Comparison of ENCODE assay signal across 8 cellular contexts in the genomic region with DNA sequence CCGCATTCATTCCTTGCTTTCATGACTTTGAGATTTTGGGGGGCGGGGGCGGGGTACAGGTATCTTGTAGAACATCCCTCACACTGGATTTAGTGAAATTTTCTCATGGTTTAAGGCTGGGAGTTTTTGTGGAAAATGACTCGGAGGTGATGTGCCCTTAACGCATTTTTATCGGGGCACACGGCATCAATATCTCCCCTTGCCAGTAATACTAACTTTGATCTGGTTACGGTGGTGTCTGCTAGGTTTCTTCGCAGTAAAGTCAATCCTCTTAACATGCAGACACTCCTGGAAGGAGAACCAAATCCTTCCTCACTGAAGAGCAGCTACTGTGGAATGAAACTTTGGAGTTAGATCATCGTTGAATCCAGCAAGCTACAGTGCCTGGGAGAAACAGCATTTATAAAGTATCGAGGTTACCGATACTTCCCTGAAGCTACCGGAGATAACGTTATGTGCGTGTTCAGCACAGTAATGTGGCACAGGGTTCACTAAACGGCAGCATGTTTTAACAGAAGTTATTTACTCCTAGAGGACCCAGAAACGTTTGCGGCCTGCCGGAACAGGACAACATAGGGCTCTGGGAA. TPM values are rescaled to one million over a fixed set of nuclear protein-coding genes. Genes with fewer than 3 reads are reported as not detected.
DNase-seq lines count a peak whose midpoint lies in the region; TF ChIP-seq lines count a peak whose summit lies in the region.

No MANE protein-coding gene starts in this region.

- TF ChIP-seq POLR2A in breast epithelium (IDR thresholded peaks at IDR 0.05) = no peak

- H3K27ac ChIP-seq in right atrium auricular region (peak overlapping the region; percentile 92 to 96), breast epithelium (peak overlapping the region; percentile 96 to 97)

- H3K27me3 ChIP-seq in right atrium auricular region (no peaks in the 10 kb centered on the region), breast epithelium (no peaks in the 10 kb centered on the region)

- no peak for DNase-seq in right atrium auricular region (ENCODE audit: low spot score)
- DNase-seq in cardiac septum (ENCODE audit: low spot score) = no peak
- DNase-seq in breast epithelium (ENCODE audit: low spot score in 2 of 2) = no peak
- DNase-seq in midbrain (lab: John Stamatoyannopoulos, UW) = peak; percentile 29
- no peak for DNase-seq in NCI-H1092 treated with DMSO at 0.1 percent for 48 hours (lab: John Stamatoyannopoulos, UW)
- DNase-seq in occipital lobe (lab: John Stamatoyannopoulos, UW) = no peak
- DNase-seq in NCI-H1105 (lab: John Stamatoyannopoulos, UW) = no peak
- no peak for DNase-seq in NCI-H2081 treated with DMSO at 0.1 percent for 48 hours (lab: John Stamatoyannopoulos, UW)

- peaks cover 0 to 59% of the 10 kb centered on the region in 2 donors for H3K4me1 ChIP-seq in right atrium auricular region
- peaks cover 0 to 4% of the 10 kb centered on the region in 2 donors for H3K4me1 ChIP-seq in breast epithelium

- H3K4me3 ChIP-seq in right atrium auricular region = peak overlapping the region; percentile 66 to 76
- H3K4me3 ChIP-seq in breast epithelium = peak overlapping the region; percentile 82 to 89 (median 83)

- intact Hi-C loops in cardiac septum (cut with DNase I) = no loop called here
- intact Hi-C loops in breast epithelium (cut with DNase I; ENCODE audit: low total_unique reads) = no loop called here

- H3K9me3 ChIP-seq in right atrium auricular region (no peaks in the 10 kb centered on the region), breast epithelium (no peaks in the 10 kb centered on the region)

- H3K36me3 ChIP-seq in right atrium auricular region = peaks cover 8% of the 10 kb centered on the region
- no peaks in the 10 kb centered on the region for H3K36me3 ChIP-seq in breast epithelium

- TF ChIP-seq CTCF in right atrium auricular region (IDR thresholded peaks at IDR 0.05) (no peak), breast epithelium (IDR thresholded peaks at IDR 0.05) (no peak)

RNA-seq across cellular contexts. Expression of a gene that starts 1.2 kb away (rescaled TPM):
- total RNA-seq in right atrium auricular region = 100 to 1,000 TPM; 189 to 252 TPM
- total RNA-seq in cardiac septum = 157 TPM
- 10 to 100 TPM; 77.7 to 100.0 (median 98.1) TPM for total RNA-seq in breast epithelium
- 33.5 TPM for total RNA-seq in occipital lobe

RNA-seq across cellular contexts. Expression of a gene that starts 43.5 kb away (rescaled TPM):
- total RNA-seq in right atrium auricular region (100 to 1,000 TPM; 111 to 120 TPM), cardiac septum (61.0 TPM), breast epithelium (10 to 100 TPM; 39.2 to 58.2 (median 51.5) TPM), occipital lobe (30.7 TPM)
